In genomic region chrX:46953137-46953527, GRCh38 we compare ENCODE assay signal across 11 cellular contexts. TPM values are rescaled to one million over a fixed set of nuclear protein-coding genes. Genes with fewer than 3 reads are reported as not detected.
A peak's percentile ranks its signal among the peaks of the same experiment; 100 is the strongest.
DNase-seq lines count a peak whose midpoint lies in the region; ATAC-seq, FAIRE-seq and TF ChIP-seq lines count a peak whose summit lies in the region.
"Had no signal": no experiment of that assay in that cellular context is flagged by ENCODE, and none has a peak within 500 bp of the region (broad histone marks: within the 10 kb centered on the region; RNA-seq: fewer than 3 reads in every experiment).

No MANE protein-coding gene starts in this region.

- BruUV-seq in HepG2 (replicated peaks; lab: Mats Ljungman, UMichigan), result no TSS peak

- peaks cover 53% of the 10 kb centered on the region for H3K4me1 ChIP-seq in HepG2 (ENCODE audit: insufficient read depth, low read length)

- no peaks in the 10 kb centered on the region for H3K9me3 ChIP-seq in HepG2 (ENCODE audit: low read length)

- no peak for TF ChIP-seq EP300 in HepG2 (IDR thresholded peaks at IDR 0.05; ENCODE audit: low read depth in 2 of 2, low read length in 2 of 2)
- no peak for TF ChIP-seq EP300 in HepG2 (CRISPR knock-in tag; IDR thresholded peaks at IDR 0.05; ENCODE audit: borderline replicate concordance)

- peak overlapping the region; percentile 26; the same call in 1 of the 2 replicates for H3K4me3 ChIP-seq in GM12865 (ENCODE audit: low read depth, low read length)
- H3K4me3 ChIP-seq in HL-60 (replicated peaks; ENCODE audit: insufficient read depth, low read length), result no peak overlapping the region
- H3K4me3 ChIP-seq in HepG2 (replicated peaks in 1 of 3; ENCODE audit: insufficient read depth in 1 of 3, low read depth in 2 of 3, low read length in 3 of 3), result peak overlapping the region in 1 of 3 experiments; percentile 42; a peak in 1 of 6 replicates
- H3K4me3 ChIP-seq: GM23248 had no signal

- ATAC-seq in GM21619 (IDR thresholded peaks at IDR 0.05; ENCODE audit: unreplicated experiment), result peak; percentile 65
- ATAC-seq in HepG2, result no peak; the same call in 2 of the 3 replicates

- no peak for FAIRE-seq in HepG2 (lab: Jason Lieb, UNC)

- 24% methylated on average over 5 of the region's 5 CpGs for WGBS in HepG2 (ENCODE audit: low lambda C conversion rate)

- no peaks in the 10 kb centered on the region for H3K36me3 ChIP-seq in HepG2 (replicated peaks in 1 of 2; ENCODE audit: control insufficient read depth in 1 of 2, insufficient read depth in 2 of 2, low read length in 2 of 2)

- H3K4me2 ChIP-seq in HepG2 (ENCODE audit: low read depth, low read length), result peak overlapping the region; percentile 58

- POLR2A ChIA-PET in HepG2 (lab: Yijun Ruan, JAX), result no interaction called here

- no peak for TF ChIP-seq RAD21 in HepG2 (CRISPR knock-in tag; IDR thresholded peaks at IDR 0.05)

- H3K79me2 ChIP-seq in HepG2 (ENCODE audit: insufficient read depth, low read length), result peaks cover 37% of the 10 kb centered on the region

- H2AFZ ChIP-seq in HepG2 (ENCODE audit: low read length), result no peak overlapping the region
- H2AFZ ChIP-seq: GM23248 had no signal

- TF ChIP-seq CTCF in GM12865 (IDR thresholded peaks at IDR 0.05; ENCODE audit: insufficient read depth, low read depth, low read length, missing control alignments), result no peak
- no peak for TF ChIP-seq CTCF in HL-60 (IDR thresholded peaks at IDR 0.05; ENCODE audit: insufficient read depth, low read length)
- no peak for TF ChIP-seq CTCF in HepG2 (CRISPR knock-in tag; IDR thresholded peaks at IDR 0.05)

- CTCF ChIA-PET in HepG2 (lab: Yijun Ruan, JAX; ENCODE audit: low intra/inter-chr PET ratio, low total read pairs), result no interaction called here

- H4K20me1 ChIP-seq in HepG2 (ENCODE audit: insufficient read depth, low read length), result no peaks in the 10 kb centered on the region

- in situ Hi-C loops in HepG2 (cut with HindIII; ENCODE audit: extremely low pct_ligation_motif_present, low pct_unique_long_range_greater_than_20kb), result no loop called here

- no peaks in the 10 kb centered on the region for H3K27me3 ChIP-seq in HL-60 (ENCODE audit: insufficient read depth, poor library complexity, severe bottlenecking)
- H3K27me3 ChIP-seq in HepG2 (ENCODE audit: control insufficient read depth in 1 of 2, insufficient read depth in 2 of 2, low read length in 2 of 2), result no peaks in the 10 kb centered on the region

- H3K27ac ChIP-seq in HL-60 (replicated peaks), result peak overlapping the region; percentile 40; the same call in 1 of the 2 replicates
- H3K27ac ChIP-seq in HepG2 (ENCODE audit: extremely low read length, insufficient read depth, low read length), result peak overlapping the region; percentile 78
- H3K27ac ChIP-seq: GM23248 had no signal

- intact Hi-C loops in HepG2 (cut with micrococcal nuclease; ENCODE audit: unreplicated experiment), result no loop called here

- TF ChIP-seq POLR2A in HepG2 (IDR thresholded peaks at IDR 0.05; ENCODE audit: insufficient read depth in 1 of 2, low read depth in 2 of 2, low read length in 2 of 2), result no peak

- H3K9ac ChIP-seq in HepG2 (ENCODE audit: insufficient read depth, low read depth, low read length), result peak overlapping the region; percentile 25; the same call in 1 of the 2 replicates
- H3K9ac ChIP-seq: GM23248 had no signal

- DNase-seq in GM12865 (ENCODE audit: low read depth) (peak; percentile 69), HL-60 (ENCODE audit: low read depth in 1 of 2, low spot score in 1 of 2) (no peak), HepG2 (ENCODE audit: low spot score) (no peak), NOMO-1 treated with DMSO at 0.1 percent for 48 hours (lab: John Stamatoyannopoulos, UW; ENCODE audit: unreplicated experiment) (no peak), cerebellar cortex (ENCODE audit: low spot score) (no peak), HuH-7.5 (ENCODE audit: low spot score) (no peak)
- DNase-seq in activated CD8-positive, alpha-beta memory T cell treated with anti-CD3 and anti-CD28 coated beads, Interleukin-2, amount 50 U/mL, for 4 hours, result no peak
- DNase-seq: activated CD4-positive, alpha-beta T cell treated with anti-CD3 and anti-CD28 coated beads for 4 hours; GM23248; nucleus accumbens had no signal

TF ChIP-seq in HepG2, 621 proteins besides CTCF, POLR2A, EP300 and RAD21 (continues in another document):
- TF ChIP-seq, protein P1, sequence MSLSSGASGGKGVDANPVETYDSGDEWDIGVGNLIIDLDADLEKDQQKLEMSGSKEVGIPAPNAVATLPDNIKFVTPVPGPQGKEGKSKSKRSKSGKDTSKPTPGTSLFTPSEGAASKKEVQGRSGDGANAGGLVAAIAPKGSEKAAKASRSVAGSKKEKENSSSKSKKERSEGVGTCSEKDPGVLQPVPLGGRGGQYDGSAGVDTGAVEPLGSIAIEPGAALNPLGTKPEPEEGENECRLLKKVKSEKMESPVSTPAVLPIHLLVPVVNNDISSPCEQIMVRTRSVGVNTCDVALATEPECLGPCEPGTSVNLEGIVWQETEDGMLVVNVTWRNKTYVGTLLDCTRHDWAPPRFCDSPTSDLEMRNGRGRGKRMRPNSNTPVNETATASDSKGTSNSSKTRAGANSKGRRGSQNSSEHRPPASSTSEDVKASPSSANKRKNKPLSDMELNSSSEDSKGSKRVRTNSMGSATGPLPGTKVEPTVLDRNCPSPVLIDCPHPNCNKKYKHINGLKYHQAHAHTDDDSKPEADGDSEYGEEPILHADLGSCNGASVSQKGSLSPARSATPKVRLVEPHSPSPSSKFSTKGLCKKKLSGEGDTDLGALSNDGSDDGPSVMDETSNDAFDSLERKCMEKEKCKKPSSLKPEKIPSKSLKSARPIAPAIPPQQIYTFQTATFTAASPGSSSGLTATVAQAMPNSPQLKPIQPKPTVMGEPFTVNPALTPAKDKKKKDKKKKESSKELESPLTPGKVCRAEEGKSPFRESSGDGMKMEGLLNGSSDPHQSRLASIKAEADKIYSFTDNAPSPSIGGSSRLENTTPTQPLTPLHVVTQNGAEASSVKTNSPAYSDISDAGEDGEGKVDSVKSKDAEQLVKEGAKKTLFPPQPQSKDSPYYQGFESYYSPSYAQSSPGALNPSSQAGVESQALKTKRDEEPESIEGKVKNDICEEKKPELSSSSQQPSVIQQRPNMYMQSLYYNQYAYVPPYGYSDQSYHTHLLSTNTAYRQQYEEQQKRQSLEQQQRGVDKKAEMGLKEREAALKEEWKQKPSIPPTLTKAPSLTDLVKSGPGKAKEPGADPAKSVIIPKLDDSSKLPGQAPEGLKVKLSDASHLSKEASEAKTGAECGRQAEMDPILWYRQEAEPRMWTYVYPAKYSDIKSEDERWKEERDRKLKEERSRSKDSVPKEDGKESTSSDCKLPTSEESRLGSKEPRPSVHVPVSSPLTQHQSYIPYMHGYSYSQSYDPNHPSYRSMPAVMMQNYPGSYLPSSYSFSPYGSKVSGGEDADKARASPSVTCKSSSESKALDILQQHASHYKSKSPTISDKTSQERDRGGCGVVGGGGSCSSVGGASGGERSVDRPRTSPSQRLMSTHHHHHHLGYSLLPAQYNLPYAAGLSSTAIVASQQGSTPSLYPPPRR (CRISPR knock-in tag; IDR thresholded peaks at IDR 0.05; ENCODE audit: borderline replicate concordance), result no peak
- TF ChIP-seq PITX1 (CRISPR knock-in tag; IDR thresholded peaks at IDR 0.05), result no peak
- no peak for TF ChIP-seq HES4 (CRISPR knock-in tag; IDR thresholded peaks at IDR 0.05; ENCODE audit: borderline replicate concordance)
- TF ChIP-seq KMT2B (CRISPR knock-in tag; IDR thresholded peaks at IDR 0.05), result no peak
- no peak for TF ChIP-seq ZNF768 (CRISPR knock-in tag; IDR thresholded peaks at IDR 0.05)
- TF ChIP-seq, protein P2, sequence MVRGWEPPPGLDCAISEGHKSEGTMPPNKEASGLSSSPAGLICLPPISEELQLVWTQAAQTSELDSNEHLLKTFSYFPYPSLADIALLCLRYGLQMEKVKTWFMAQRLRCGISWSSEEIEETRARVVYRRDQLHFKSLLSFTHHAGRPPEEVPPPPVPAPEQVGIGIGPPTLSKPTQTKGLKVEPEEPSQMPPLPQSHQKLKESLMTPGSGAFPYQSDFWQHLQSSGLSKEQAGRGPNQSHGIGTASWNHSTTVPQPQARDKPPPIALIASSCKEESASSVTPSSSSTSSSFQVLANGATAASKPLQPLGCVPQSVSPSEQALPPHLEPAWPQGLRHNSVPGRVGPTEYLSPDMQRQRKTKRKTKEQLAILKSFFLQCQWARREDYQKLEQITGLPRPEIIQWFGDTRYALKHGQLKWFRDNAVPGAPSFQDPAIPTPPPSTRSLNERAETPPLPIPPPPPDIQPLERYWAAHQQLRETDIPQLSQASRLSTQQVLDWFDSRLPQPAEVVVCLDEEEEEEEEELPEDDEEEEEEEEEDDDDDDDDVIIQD (CRISPR knock-in tag; IDR thresholded peaks at IDR 0.05; ENCODE audit: low read depth), result no peak

RNA-seq across cellular contexts. Expression of gene JADE3, which starts 40.9 kb away (rescaled TPM):
- 7.7 and 16.9 TPM in 2 replicates for total RNA-seq in HepG2 (2016; rRNA removed; fragmentation: Illumina TruSeq; extraction: Trizol)
- total RNA-seq in HepG2 (2016; cell fraction: cytosol; rRNA removed; fragmentation: Illumina TruSeq; extraction: Trizol; ENCODE audit: low read depth), result 1.0 and 1.6 TPM in 2 replicates
- 7.4 and 14.6 TPM in 2 replicates for total RNA-seq in HepG2 (2016; cell fraction: insoluble cytoplasmic fraction; rRNA removed; fragmentation: Illumina TruSeq; extraction: Trizol)
- 4.6 and 5.1 TPM in 2 replicates for total RNA-seq in HepG2 (2016; cell fraction: membrane; rRNA removed; fragmentation: Illumina TruSeq; extraction: Trizol)
- 7.6 and 8.0 TPM in 2 replicates for total RNA-seq in HepG2 (2016; cell fraction: nucleus; rRNA removed; fragmentation: Illumina TruSeq; extraction: Trizol)
- polyA plus RNA-seq in HepG2 (2011; rRNA removed), result 7.8 and 8.2 TPM in 2 replicates
- polyA plus RNA-seq in HepG2 (2011; cell fraction: cytosol; rRNA removed), result 4.0 and 5.8 TPM in 2 replicates
- polyA plus RNA-seq in HepG2 (2011; cell fraction: nucleus; rRNA removed), result 4.2 and 5.2 TPM in 2 replicates
- 8.5 and 8.8 TPM in 2 replicates for polyA plus RNA-seq in HepG2 (2012)
- 0.50 and 0.54 TPM in 2 replicates for polyA plus RNA-seq in HepG2 (2016; cell fraction: cytosol; fragmentation: Illumina TruSeq; extraction: Trizol; ENCODE audit: low read depth)
- 14.0 TPM in 2 replicates for polyA plus RNA-seq in HepG2 (2016; cell fraction: insoluble cytoplasmic fraction; fragmentation: Illumina TruSeq; extraction: Trizol; ENCODE audit: low read depth)
- polyA plus RNA-seq in HepG2 (2016; cell fraction: membrane; fragmentation: Illumina TruSeq; extraction: Trizol; ENCODE audit: low read depth), result 2.4 and 2.9 TPM in 2 replicates
- polyA plus RNA-seq in HepG2 (2016; cell fraction: nucleus; fragmentation: Illumina TruSeq; extraction: Trizol; ENCODE audit: insufficient read depth, low read depth), result 11.0 and 11.4 TPM in 2 replicates
- polyA minus RNA-seq in HepG2 (2011; rRNA and poly(A)+ RNA removed; ENCODE audit: low replicate concordance), result 6.2 and 27.6 TPM in 2 replicates
- 6.2 and 7.2 TPM in 2 replicates for polyA minus RNA-seq in HepG2 (2011; cell fraction: cytosol; rRNA and poly(A)+ RNA removed)
- polyA minus RNA-seq in HepG2 (2011; cell fraction: nucleus; rRNA and poly(A)+ RNA removed), result 7.5 and 8.7 TPM in 2 replicates
